1 cellular context compared by ENCODE assay signal in genomic region chr12:111546758-111547383, GRCh38.
TF ChIP-seq lines count a peak whose summit lies in the region.

No MANE protein-coding gene starts in this region.

TF ChIP-seq in HepG2, 621 proteins besides CTCF, POLR2A, EP300 and RAD21:
- TF ChIP-seq ZBTB7B (CRISPR knock-in tag; IDR thresholded peaks at IDR 0.05): no peak
- no peak for TF ChIP-seq ZNF777 (CRISPR knock-in tag; IDR thresholded peaks at IDR 0.05)
- no peak for TF ChIP-seq ZNF615 (CRISPR knock-in tag; IDR thresholded peaks at IDR 0.05; ENCODE audit: borderline replicate concordance)
- TF ChIP-seq, protein P1, sequence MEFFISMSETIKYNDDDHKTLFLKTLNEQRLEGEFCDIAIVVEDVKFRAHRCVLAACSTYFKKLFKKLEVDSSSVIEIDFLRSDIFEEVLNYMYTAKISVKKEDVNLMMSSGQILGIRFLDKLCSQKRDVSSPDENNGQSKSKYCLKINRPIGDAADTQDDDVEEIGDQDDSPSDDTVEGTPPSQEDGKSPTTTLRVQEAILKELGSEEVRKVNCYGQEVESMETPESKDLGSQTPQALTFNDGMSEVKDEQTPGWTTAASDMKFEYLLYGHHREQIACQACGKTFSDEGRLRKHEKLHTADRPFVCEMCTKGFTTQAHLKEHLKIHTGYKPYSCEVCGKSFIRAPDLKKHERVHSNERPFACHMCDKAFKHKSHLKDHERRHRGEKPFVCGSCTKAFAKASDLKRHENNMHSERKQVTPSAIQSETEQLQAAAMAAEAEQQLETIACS (CRISPR knock-in tag; IDR thresholded peaks at IDR 0.05): no peak
- TF ChIP-seq MATR3 (CRISPR knock-in tag; IDR thresholded peaks at IDR 0.05): no peak
- TF ChIP-seq, protein P2, sequence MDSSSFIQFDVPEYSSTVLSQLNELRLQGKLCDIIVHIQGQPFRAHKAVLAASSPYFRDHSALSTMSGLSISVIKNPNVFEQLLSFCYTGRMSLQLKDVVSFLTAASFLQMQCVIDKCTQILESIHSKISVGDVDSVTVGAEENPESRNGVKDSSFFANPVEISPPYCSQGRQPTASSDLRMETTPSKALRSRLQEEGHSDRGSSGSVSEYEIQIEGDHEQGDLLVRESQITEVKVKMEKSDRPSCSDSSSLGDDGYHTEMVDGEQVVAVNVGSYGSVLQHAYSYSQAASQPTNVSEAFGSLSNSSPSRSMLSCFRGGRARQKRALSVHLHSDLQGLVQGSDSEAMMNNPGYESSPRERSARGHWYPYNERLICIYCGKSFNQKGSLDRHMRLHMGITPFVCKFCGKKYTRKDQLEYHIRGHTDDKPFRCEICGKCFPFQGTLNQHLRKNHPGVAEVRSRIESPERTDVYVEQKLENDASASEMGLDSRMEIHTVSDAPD (CRISPR knock-in tag; IDR thresholded peaks at IDR 0.05): no peak
- TF ChIP-seq FOXK1 (CRISPR knock-in tag; IDR thresholded peaks at IDR 0.05; ENCODE audit: borderline replicate concordance, low read depth): no peak
- TF ChIP-seq DRAP1 (CRISPR knock-in tag; IDR thresholded peaks at IDR 0.05): no peak
- no peak for TF ChIP-seq XBP1 (CRISPR knock-in tag; IDR thresholded peaks at IDR 0.05)
- TF ChIP-seq, protein P3, sequence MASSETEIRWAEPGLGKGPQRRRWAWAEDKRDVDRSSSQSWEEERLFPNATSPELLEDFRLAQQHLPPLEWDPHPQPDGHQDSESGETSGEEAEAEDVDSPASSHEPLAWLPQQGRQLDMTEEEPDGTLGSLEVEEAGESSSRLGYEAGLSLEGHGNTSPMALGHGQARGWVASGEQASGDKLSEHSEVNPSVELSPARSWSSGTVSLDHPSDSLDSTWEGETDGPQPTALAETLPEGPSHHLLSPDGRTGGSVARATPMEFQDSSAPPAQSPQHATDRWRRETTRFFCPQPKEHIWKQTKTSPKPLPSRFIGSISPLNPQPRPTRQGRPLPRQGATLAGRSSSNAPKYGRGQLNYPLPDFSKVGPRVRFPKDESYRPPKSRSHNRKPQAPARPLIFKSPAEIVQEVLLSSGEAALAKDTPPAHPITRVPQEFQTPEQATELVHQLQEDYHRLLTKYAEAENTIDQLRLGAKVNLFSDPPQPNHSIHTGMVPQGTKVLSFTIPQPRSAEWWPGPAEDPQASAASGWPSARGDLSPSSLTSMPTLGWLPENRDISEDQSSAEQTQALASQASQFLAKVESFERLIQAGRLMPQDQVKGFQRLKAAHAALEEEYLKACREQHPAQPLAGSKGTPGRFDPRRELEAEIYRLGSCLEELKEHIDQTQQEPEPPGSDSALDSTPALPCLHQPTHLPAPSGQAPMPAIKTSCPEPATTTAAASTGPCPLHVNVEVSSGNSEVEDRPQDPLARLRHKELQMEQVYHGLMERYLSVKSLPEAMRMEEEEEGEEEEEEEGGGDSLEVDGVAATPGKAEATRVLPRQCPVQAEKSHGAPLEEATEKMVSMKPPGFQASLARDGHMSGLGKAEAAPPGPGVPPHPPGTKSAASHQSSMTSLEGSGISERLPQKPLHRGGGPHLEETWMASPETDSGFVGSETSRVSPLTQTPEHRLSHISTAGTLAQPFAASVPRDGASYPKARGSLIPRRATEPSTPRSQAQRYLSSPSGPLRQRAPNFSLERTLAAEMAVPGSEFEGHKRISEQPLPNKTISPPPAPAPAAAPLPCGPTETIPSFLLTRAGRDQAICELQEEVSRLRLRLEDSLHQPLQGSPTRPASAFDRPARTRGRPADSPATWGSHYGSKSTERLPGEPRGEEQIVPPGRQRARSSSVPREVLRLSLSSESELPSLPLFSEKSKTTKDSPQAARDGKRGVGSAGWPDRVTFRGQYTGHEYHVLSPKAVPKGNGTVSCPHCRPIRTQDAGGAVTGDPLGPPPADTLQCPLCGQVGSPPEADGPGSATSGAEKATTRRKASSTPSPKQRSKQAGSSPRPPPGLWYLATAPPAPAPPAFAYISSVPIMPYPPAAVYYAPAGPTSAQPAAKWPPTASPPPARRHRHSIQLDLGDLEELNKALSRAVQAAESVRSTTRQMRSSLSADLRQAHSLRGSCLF (CRISPR knock-in tag; IDR thresholded peaks at IDR 0.05; ENCODE audit: borderline replicate concordance): no peak
- TF ChIP-seq ZNF326 (CRISPR knock-in tag; IDR thresholded peaks at IDR 0.05; ENCODE audit: borderline replicate concordance): no peak
- TF ChIP-seq ZFX (CRISPR knock-in tag; IDR thresholded peaks at IDR 0.05; ENCODE audit: low read depth): no peak
- TF ChIP-seq PAX8 (CRISPR knock-in tag; IDR thresholded peaks at IDR 0.05; ENCODE audit: borderline replicate concordance): no peak
- TF ChIP-seq IKZF1 (IDR thresholded peaks at IDR 0.05): no peak
- TF ChIP-seq, protein P4, sequence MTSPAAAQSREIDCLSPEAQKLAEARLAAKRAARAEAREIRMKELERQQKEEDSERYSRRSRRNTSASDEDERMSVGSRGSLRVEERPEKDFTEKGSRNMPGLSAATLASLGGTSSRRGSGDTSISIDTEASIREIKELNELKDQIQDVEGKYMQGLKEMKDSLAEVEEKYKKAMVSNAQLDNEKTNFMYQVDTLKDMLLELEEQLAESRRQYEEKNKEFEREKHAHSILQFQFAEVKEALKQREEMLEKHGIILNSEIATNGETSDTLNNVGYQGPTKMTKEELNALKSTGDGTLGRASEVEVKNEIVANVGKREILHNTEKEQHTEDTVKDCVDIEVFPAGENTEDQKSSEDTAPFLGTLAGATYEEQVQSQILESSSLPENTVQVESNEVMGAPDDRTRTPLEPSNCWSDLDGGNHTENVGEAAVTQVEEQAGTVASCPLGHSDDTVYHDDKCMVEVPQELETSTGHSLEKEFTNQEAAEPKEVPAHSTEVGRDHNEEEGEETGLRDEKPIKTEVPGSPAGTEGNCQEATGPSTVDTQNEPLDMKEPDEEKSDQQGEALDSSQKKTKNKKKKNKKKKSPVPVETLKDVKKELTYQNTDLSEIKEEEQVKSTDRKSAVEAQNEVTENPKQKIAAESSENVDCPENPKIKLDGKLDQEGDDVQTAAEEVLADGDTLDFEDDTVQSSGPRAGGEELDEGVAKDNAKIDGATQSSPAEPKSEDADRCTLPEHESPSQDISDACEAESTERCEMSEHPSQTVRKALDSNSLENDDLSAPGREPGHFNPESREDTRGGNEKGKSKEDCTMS (CRISPR knock-in tag; conservative IDR thresholded peaks at IDR 0.05): no peak
- TF ChIP-seq ZHX2 (IDR thresholded peaks at IDR 0.05; ENCODE audit: low read depth): no peak
- TF ChIP-seq ZHX2 (CRISPR knock-in tag; IDR thresholded peaks at IDR 0.05; ENCODE audit: borderline replicate concordance): no peak
- TF ChIP-seq, protein P5, sequence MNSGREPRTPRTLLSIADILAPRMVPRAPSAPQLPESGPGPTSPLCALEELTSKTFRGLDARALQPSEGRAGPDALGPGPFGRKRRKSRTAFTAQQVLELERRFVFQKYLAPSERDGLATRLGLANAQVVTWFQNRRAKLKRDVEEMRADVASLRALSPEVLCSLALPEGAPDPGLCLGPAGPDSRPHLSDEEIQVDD (CRISPR knock-in tag; IDR thresholded peaks at IDR 0.05; ENCODE audit: borderline replicate concordance): no peak
- TF ChIP-seq, protein P6, sequence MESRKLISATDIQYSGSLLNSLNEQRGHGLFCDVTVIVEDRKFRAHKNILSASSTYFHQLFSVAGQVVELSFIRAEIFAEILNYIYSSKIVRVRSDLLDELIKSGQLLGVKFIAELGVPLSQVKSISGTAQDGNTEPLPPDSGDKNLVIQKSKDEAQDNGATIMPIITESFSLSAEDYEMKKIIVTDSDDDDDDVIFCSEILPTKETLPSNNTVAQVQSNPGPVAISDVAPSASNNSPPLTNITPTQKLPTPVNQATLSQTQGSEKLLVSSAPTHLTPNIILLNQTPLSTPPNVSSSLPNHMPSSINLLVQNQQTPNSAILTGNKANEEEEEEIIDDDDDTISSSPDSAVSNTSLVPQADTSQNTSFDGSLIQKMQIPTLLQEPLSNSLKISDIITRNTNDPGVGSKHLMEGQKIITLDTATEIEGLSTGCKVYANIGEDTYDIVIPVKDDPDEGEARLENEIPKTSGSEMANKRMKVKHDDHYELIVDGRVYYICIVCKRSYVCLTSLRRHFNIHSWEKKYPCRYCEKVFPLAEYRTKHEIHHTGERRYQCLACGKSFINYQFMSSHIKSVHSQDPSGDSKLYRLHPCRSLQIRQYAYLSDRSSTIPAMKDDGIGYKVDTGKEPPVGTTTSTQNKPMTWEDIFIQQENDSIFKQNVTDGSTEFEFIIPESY (CRISPR knock-in tag; IDR thresholded peaks at IDR 0.05): no peak
